Comparison of ENCODE assay signal across 9 cellular contexts in genomic region chr5:177553671-177554429, GRCh38. TPM values are rescaled to one million over a fixed set of nuclear protein-coding genes. Genes with fewer than 3 reads are reported as not detected.
DNase-seq lines count a peak whose midpoint lies in the region; ATAC-seq, FAIRE-seq and TF ChIP-seq lines count a peak whose summit lies in the region.
"Had no signal": no experiment of that assay in that cellular context is flagged by ENCODE, and none has a peak within 500 bp of the region (broad histone marks: within the 10 kb centered on the region; RNA-seq: fewer than 3 reads in every experiment).

No MANE protein-coding gene starts in this region.

- intact Hi-C loops in head of caudate nucleus (cut with DNase I) = loop anchor here (2.0 to 5.0 kb wide), 2 partner anchors 37 to 38 kb away; partner anchors contain the start of genes DDX41 and TMED9

- ATAC-seq in activated T-helper 17 cell treated with anti-CD3 and anti-CD28 coated beads, Interleukin-2, amount 50 U/mL, for 72 hours (replicated peaks) = peak; percentile 51

- H3K4me3 ChIP-seq in GM12865 (ENCODE audit: low read depth, low read length) (peak overlapping the region; percentile 82), MM.1S (ENCODE audit: low read length) (peak overlapping the region; percentile 85)

- H2AFZ ChIP-seq in H9 (ENCODE audit: low read length) = no peak overlapping the region
- H2AFZ ChIP-seq in MM.1S (ENCODE audit: low read length) = peak overlapping the region; percentile 66

- H3K36me3 Mint-ChIP-seq in H9 (ENCODE audit: insufficient read depth in 1 of 3, low read depth in 3 of 3) = peaks cover 10 to 24% (median 20%) of the 10 kb centered on the region in 3 experiments
- H3K36me3 Mint-ChIP-seq in activated T-helper 17 cell treated with anti-CD3 and anti-CD28 coated beads, Interleukin-2, amount 50 U/mL, for 72 hours (ENCODE audit: low read depth) = peaks cover 35% of the 10 kb centered on the region
- H3K36me3 Mint-ChIP-seq in osteocyte (ENCODE audit: unreplicated experiment) = peaks cover 8% of the 10 kb centered on the region

- H2BK12ac ChIP-seq in H9 (ENCODE audit: insufficient read length, low read depth, low read length) = no peak overlapping the region

- no peak for FAIRE-seq in urothelium cell line (lab: Jason Lieb, UNC)
- FAIRE-seq: endometrium had no signal

- H3K27me3 ChIP-seq in H9 (ENCODE audit: insufficient read depth, low read length) = no peaks in the 10 kb centered on the region
- no peaks in the 10 kb centered on the region for H3K27me3 ChIP-seq in MM.1S (replicated peaks; ENCODE audit: insufficient read depth, low read length)

- H3K27ac ChIP-seq in H9 (ENCODE audit: insufficient read length, low read depth, low read length) (no peak overlapping the region), MM.1S (ENCODE audit: low read length) (no peak overlapping the region)

- H3K4me2 ChIP-seq in H9 (ENCODE audit: insufficient read depth, insufficient read length, low read length) = peak overlapping the region; percentile 87
- H3K4me2 ChIP-seq in MM.1S (ENCODE audit: low read depth, low read length) = peak overlapping the region; percentile 95

- peak overlapping the region; percentile 71 for H3K9ac ChIP-seq in H9 (ENCODE audit: extremely low read depth, insufficient read length, low read length)
- peak overlapping the region; percentile 63 for H3K9ac ChIP-seq in MM.1S (ENCODE audit: low read length)

- DNase-seq in GM12865 (ENCODE audit: low read depth) (peak; percentile 27), H9 (peak; percentile 41), MM.1S (peak; percentile 10), head of caudate nucleus (peak in 38 of 42 donors; percentile 11 to 73 (median 45)), osteocyte (ENCODE audit: extremely low spot score, unreplicated experiment) (no peak), urothelium cell line (ENCODE audit: low spot score) (peak; percentile 65), NCI-H1930 (lab: John Stamatoyannopoulos, UW) (no peak)

- no peak overlapping the region for H2BK5ac ChIP-seq in H9 (ENCODE audit: insufficient read length, low read length)

- H4K8ac ChIP-seq in H9 (replicated peaks; ENCODE audit: insufficient read length, low read depth, low read length) = no peak overlapping the region

- H3K14ac ChIP-seq in H9 (ENCODE audit: insufficient read depth, low read length) = peak overlapping the region; percentile 21

- H3K9me2 ChIP-seq in MM.1S (replicated peaks; ENCODE audit: insufficient read depth, low read length) = no peaks in the 10 kb centered on the region

- H4K20me1 ChIP-seq in H9 (ENCODE audit: control insufficient read depth, insufficient read depth, insufficient read length) (no peaks in the 10 kb centered on the region), MM.1S (ENCODE audit: insufficient read depth, low read length) (peaks cover 8% of the 10 kb centered on the region; the same call in 1 of the 2 replicates)

- H3K9me3 ChIP-seq in H9 (ENCODE audit: control insufficient read depth, low read depth, low read length) (no peaks in the 10 kb centered on the region), MM.1S (replicated peaks; ENCODE audit: insufficient read depth, low read length) (no peaks in the 10 kb centered on the region)

- no peak overlapping the region for H2BK120ac ChIP-seq in H9 (ENCODE audit: low read depth, low read length, poor library complexity, severe bottlenecking)

- H2AK5ac ChIP-seq in H9 (ENCODE audit: insufficient read length, low read length) = no peak overlapping the region

- H3K27me3 Mint-ChIP-seq in H9 (ENCODE audit: low read depth) (peaks cover 4% of the 10 kb centered on the region; the same call in 1 of the 2 replicates), osteocyte (ENCODE audit: unreplicated experiment) (no peaks in the 10 kb centered on the region)
- no peaks in the 10 kb centered on the region for H3K27me3 Mint-ChIP-seq in activated T-helper 17 cell treated with anti-CD3 and anti-CD28 coated beads, Interleukin-2, amount 50 U/mL, for 72 hours

- H3K56ac ChIP-seq in H9 (ENCODE audit: insufficient read length, low read depth, low read length) = no peak overlapping the region

- H3K27ac Mint-ChIP-seq in H9 = no peak overlapping the region; a peak in 1 of 7 replicates
- no peak overlapping the region for H3K27ac Mint-ChIP-seq in activated T-helper 17 cell treated with anti-CD3 and anti-CD28 coated beads, Interleukin-2, amount 50 U/mL, for 72 hours
- peak overlapping the region; percentile 56 for H3K27ac Mint-ChIP-seq in osteocyte (ENCODE audit: unreplicated experiment)

- H4K5ac ChIP-seq in H9 (ENCODE audit: insufficient read length, low read depth, low read length) = no peak overlapping the region

- H4K91ac ChIP-seq in H9 (ENCODE audit: insufficient read length, low read depth, low read length) = no peak overlapping the region

- H3F3A ChIP-seq in MM.1S (ENCODE audit: insufficient read depth, low read length) = no peaks in the 10 kb centered on the region

- no peak overlapping the region for H2BK20ac ChIP-seq in H9 (ENCODE audit: low read depth, low read length, poor library complexity, severe bottlenecking)

- H2BK15ac ChIP-seq in H9 (ENCODE audit: low read depth, low read length) = no peak overlapping the region

- H3K23me2 ChIP-seq in H9 (ENCODE audit: insufficient read length, low read depth, low read length, poor library complexity, severe bottlenecking) = peaks cover 15% of the 10 kb centered on the region

- peaks cover 11% of the 10 kb centered on the region; the same call in 1 of the 2 replicates for H3K79me2 ChIP-seq in H9 (ENCODE audit: insufficient read depth, low read length)
- peaks cover 56% of the 10 kb centered on the region for H3K79me2 ChIP-seq in MM.1S (ENCODE audit: low read length)

- H3K4me3 Mint-ChIP-seq in H9 (peak overlapping the region; percentile 82 to 87), osteocyte (ENCODE audit: unreplicated experiment) (peak overlapping the region; percentile 87)
- peak overlapping the region; percentile 91 for H3K4me3 Mint-ChIP-seq in activated T-helper 17 cell treated with anti-CD3 and anti-CD28 coated beads, Interleukin-2, amount 50 U/mL, for 72 hours

- H3K4me1 ChIP-seq in H9 (ENCODE audit: insufficient read depth, low read length) (peaks cover 5% of the 10 kb centered on the region; the same call in 1 of the 2 replicates), MM.1S (ENCODE audit: low read length) (peaks cover 7% of the 10 kb centered on the region)

- TF ChIP-seq CTCF in GM12865 (IDR thresholded peaks at IDR 0.05; ENCODE audit: insufficient read depth, low read depth, low read length, missing control alignments) (no peak), H9 (conservative IDR thresholded peaks at IDR 0.05) (no peak), MM.1S (IDR thresholded peaks at IDR 0.05; ENCODE audit: low read length) (no peak), osteocyte (IDR thresholded peaks at IDR 0.05) (no peak)

- H3T11ph ChIP-seq in H9 (ENCODE audit: low read length) = no peak overlapping the region

- peaks cover 14% of the 10 kb centered on the region for H3K79me1 ChIP-seq in H9 (ENCODE audit: insufficient read depth, low read depth, low read length, poor library complexity, severe bottlenecking)

- whole genome bisulfite sequencing in H9 (ENCODE audit: extremely low coverage, insufficient read length, low lambda C conversion rate) = no CpG with 5 or more reads among the region's 72 CpGs

- H3K4ac ChIP-seq in H9 (ENCODE audit: low read depth, low read length) = no peak overlapping the region

- no peak overlapping the region for H3K23ac ChIP-seq in H9 (ENCODE audit: insufficient read length, low read depth, low read length)

- H3K36me3 ChIP-seq in MM.1S (replicated peaks; ENCODE audit: insufficient read depth, low read length) = no peaks in the 10 kb centered on the region

- H3K18ac ChIP-seq in H9 (ENCODE audit: insufficient read length, low read depth, low read length) = no peak overlapping the region

- H3K4me1 Mint-ChIP-seq in H9 = peaks cover 29 to 35% of the 10 kb centered on the region in 2 experiments
- H3K4me1 Mint-ChIP-seq in activated T-helper 17 cell treated with anti-CD3 and anti-CD28 coated beads, Interleukin-2, amount 50 U/mL, for 72 hours = peaks cover 16% of the 10 kb centered on the region
- H3K4me1 Mint-ChIP-seq in osteocyte (ENCODE audit: unreplicated experiment) = peaks cover 33% of the 10 kb centered on the region

- H3K9me3 Mint-ChIP-seq in H9 (no peaks in the 10 kb centered on the region), osteocyte (ENCODE audit: unreplicated experiment) (no peaks in the 10 kb centered on the region)
- no peaks in the 10 kb centered on the region for H3K9me3 Mint-ChIP-seq in activated T-helper 17 cell treated with anti-CD3 and anti-CD28 coated beads, Interleukin-2, amount 50 U/mL, for 72 hours

RNA-seq across cellular contexts. Expression of gene FAM193B, which starts 0.5 kb away (rescaled TPM):
- total RNA-seq in H9 (2021) = 65.0 and 71.5 TPM in 2 replicates
- total RNA-seq in activated T-helper 17 cell treated with anti-CD3 and anti-CD28 coated beads, Interleukin-2, amount 50 U/mL, for 72 hours = 10 to 100 TPM; 67.5 to 72.3 TPM
- total RNA-seq in osteocyte = 82.0 and 97.2 TPM in 2 replicates

RNA-seq across cellular contexts. Expression of gene DDX41, which starts 37.1 kb away (rescaled TPM):
- 125 and 133 TPM in 2 replicates for total RNA-seq in H9 (2021)
- total RNA-seq in activated T-helper 17 cell treated with anti-CD3 and anti-CD28 coated beads, Interleukin-2, amount 50 U/mL, for 72 hours = 100 to 1,000 TPM; 116 to 149 TPM
- 68.7 and 83.1 TPM in 2 replicates for total RNA-seq in osteocyte

RNA-seq across cellular contexts. Expression of gene TMED9, which starts 38.2 kb away (rescaled TPM):
- total RNA-seq in H9 (2021) = 155 and 156 TPM in 2 replicates
- 100 to 1,000 TPM in 1 of 2 donors, 10 to 100 TPM in 1; 97.7 to 118 TPM for total RNA-seq in activated T-helper 17 cell treated with anti-CD3 and anti-CD28 coated beads, Interleukin-2, amount 50 U/mL, for 72 hours
- 216 and 248 TPM in 2 replicates for total RNA-seq in osteocyte

RNA-seq across cellular contexts. Expression of gene DOK3, which starts 44.2 kb away (rescaled TPM):
- total RNA-seq in H9 (2021) (15.9 and 16.4 TPM in 2 replicates), osteocyte (5.5 and 7.2 TPM in 2 replicates)
- 10 to 100 TPM in 1 of 2 donors, 1 to 10 TPM in 1; 5.6 to 13.7 TPM for total RNA-seq in activated T-helper 17 cell treated with anti-CD3 and anti-CD28 coated beads, Interleukin-2, amount 50 U/mL, for 72 hours

RNA-seq across cellular contexts. Expression of gene B4GALT7, which starts 46.1 kb away (rescaled TPM):
- total RNA-seq in H9 (2021) (26.3 TPM in 2 replicates), osteocyte (34.9 and 36.0 TPM in 2 replicates)
- 10 to 100 TPM; 11.6 to 14.3 TPM for total RNA-seq in activated T-helper 17 cell treated with anti-CD3 and anti-CD28 coated beads, Interleukin-2, amount 50 U/mL, for 72 hours

Comparison
In these comparisons a context has a peak if more than half of its experiments do, and no peak if none do; other contexts are left out.
1. DNase-seq: peak in GM12865 (single experiment), H9 (single experiment), MM.1S (single experiment), head of caudate nucleus (38 of 42) and urothelium cell line (single experiment); none in osteocyte (single experiment) and NCI-H1930 (0 of 2).
2. Peak in every context shown above with its lines, with median percentiles within 50 percentile points of each other: H3K4me3 Mint-ChIP-seq.